Comparison of ENCODE assay signal across 1 cellular context in the genomic region with DNA sequence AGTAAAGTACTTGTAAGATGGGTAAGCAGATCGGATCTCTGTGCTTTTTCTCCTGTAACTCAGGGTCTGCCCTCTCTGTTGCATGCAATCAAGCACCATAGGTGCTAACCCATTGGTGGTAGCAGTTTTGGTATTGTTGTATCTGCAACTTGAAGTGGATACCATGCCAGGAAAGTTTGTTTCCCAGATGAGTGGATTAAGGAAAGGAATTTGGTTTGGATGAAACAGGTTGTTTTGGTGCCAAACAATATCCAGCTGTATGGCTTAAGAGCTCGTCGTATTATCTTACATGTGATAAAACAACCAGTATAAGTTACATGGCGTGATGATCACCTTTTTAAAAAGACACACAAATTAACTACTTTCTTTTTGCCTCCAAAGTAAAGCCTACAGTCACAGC.
TF ChIP-seq lines count a peak whose summit lies in the region.

No MANE protein-coding gene starts in this region.

TF ChIP-seq in SK-N-SH, 30 proteins besides CTCF, POLR2A, EP300 and RAD21 (continued from another document):
- TF ChIP-seq, protein P1, sequence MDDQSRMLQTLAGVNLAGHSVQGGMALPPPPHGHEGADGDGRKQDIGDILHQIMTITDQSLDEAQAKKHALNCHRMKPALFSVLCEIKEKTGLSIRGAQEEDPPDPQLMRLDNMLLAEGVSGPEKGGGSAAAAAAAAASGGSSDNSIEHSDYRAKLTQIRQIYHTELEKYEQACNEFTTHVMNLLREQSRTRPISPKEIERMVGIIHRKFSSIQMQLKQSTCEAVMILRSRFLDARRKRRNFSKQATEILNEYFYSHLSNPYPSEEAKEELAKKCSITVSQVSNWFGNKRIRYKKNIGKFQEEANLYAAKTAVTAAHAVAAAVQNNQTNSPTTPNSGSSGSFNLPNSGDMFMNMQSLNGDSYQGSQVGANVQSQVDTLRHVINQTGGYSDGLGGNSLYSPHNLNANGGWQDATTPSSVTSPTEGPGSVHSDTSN (IDR thresholded peaks at IDR 0.05), result no peak
- TF ChIP-seq FOSL2 (IDR thresholded peaks at IDR 0.05; ENCODE audit: borderline replicate concordance, low read depth) (no peak), GATA2 (CRISPR knock-in tag; IDR thresholded peaks at IDR 0.05) (no peak), TAF1 (IDR thresholded peaks at IDR 0.05; ENCODE audit: borderline replicate concordance, low read depth, low read length) (no peak), TEAD4 (IDR thresholded peaks at IDR 0.05; ENCODE audit: borderline replicate concordance, insufficient read depth) (no peak), YY1 (IDR thresholded peaks at IDR 0.05; ENCODE audit: low read depth) (no peak), RFX5 (IDR thresholded peaks at IDR 0.05; ENCODE audit: low read length) (no peak)
- TF ChIP-seq, protein P2, sequence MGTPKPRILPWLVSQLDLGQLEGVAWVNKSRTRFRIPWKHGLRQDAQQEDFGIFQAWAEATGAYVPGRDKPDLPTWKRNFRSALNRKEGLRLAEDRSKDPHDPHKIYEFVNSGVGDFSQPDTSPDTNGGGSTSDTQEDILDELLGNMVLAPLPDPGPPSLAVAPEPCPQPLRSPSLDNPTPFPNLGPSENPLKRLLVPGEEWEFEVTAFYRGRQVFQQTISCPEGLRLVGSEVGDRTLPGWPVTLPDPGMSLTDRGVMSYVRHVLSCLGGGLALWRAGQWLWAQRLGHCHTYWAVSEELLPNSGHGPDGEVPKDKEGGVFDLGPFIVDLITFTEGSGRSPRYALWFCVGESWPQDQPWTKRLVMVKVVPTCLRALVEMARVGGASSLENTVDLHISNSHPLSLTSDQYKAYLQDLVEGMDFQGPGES (IDR thresholded peaks at IDR 0.05; ENCODE audit: low read depth, low read length), result no peak
